ENCODE assay signal across 19 cellular contexts in the genomic region with DNA sequence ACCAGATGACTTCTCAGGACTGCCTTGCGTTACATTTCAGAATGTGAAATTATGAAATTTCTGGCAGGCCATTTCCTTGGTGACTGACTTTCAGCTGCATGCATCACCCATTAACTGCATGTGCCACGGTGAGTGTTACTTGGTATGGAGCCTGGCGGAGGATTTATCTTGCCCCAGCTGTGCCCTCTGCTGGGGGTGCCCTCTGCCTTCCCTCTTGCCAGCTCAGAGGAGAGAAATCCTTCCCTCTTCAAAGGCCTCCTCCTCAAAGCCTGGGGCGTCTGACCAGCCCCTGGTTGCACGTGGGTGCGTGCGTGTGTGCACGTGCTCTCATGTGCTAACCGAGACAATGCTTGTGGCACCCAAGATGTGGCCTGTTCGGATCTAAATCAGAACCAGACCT. TPM values are rescaled to one million over a fixed set of nuclear protein-coding genes. Genes with fewer than 3 reads are reported as not detected.
A peak's percentile ranks its signal among the peaks of the same experiment; 100 is the strongest.
DNase-seq lines count a peak whose midpoint lies in the region; ATAC-seq and TF ChIP-seq lines count a peak whose summit lies in the region.
"Had no signal": no experiment of that assay in that cellular context is flagged by ENCODE, and none has a peak within 500 bp of the region (broad histone marks: within the 10 kb centered on the region; RNA-seq: fewer than 3 reads in every experiment).

No MANE protein-coding gene starts in this region.

- intact Hi-C loops in Panc1 (cut with micrococcal nuclease; ENCODE audit: unreplicated experiment): no loop called here
- intact Hi-C loops in body of pancreas (cut with DNase I): no loop called here

- DNase-seq in GM13977 (ENCODE audit: low spot score) (no peak), Panc1 (ENCODE audit: low read depth, low spot score) (no peak), foreskin fibroblast (peak; percentile 61 to 74), body of pancreas (no peak)
- no peak for DNase-seq in stimulated activated naive B cell treated with anti-CD40 and anti-IgM and Interleukin-4, amounts not matched to agents 10 μg/mL and 1 μg/mL and 100 μg/mL, for 72 hours
- DNase-seq: activated T-cell treated with anti-CD3 and anti-CD28 coated beads, Interleukin-2, amount 50 U/mL, for 24 hours; DMS79; esophagus squamous epithelium; hippocampal formation; left cardiac atrium; NCI-H2029; SK-N-SH; stimulated activated CD4-positive, alpha-beta T cell treated with anti-CD3 and anti-CD28 coated beads, Interleukin-4, amount 100 ng/mL, for 1 hour had no signal

- H3K9me3 Mint-ChIP-seq in stimulated activated naive B cell treated with anti-CD40 and anti-IgM and Interleukin-4, amounts not matched to agents 10 μg/mL and 1 μg/mL and 100 μg/mL, for 72 hours: no peaks in the 10 kb centered on the region
- H3K9me3 Mint-ChIP-seq: activated naive CD4-positive, alpha-beta T cell treated with anti-CD3 and anti-CD28 coated beads, Interleukin-2, amount 50 U/mL, for 24 hours; activated T-cell treated with anti-CD3 and anti-CD28 coated beads, Interleukin-2, amount 50 U/mL, for 24 hours had no signal

- H3K9me3 ChIP-seq in Panc1 (ENCODE audit: control insufficient read depth, insufficient read depth, low read depth, low read length): no peaks in the 10 kb centered on the region
- H3K9me3 ChIP-seq in body of pancreas: no peaks in the 10 kb centered on the region
- H3K9me3 ChIP-seq: breast epithelium, esophagus squamous epithelium, SK-N-SH, thoracic aorta had no signal

- peaks cover 33 to 53% of the 10 kb centered on the region in 2 donors for H3K4me1 Mint-ChIP-seq in stimulated activated naive B cell treated with anti-CD40 and anti-IgM and Interleukin-4, amounts not matched to agents 10 μg/mL and 1 μg/mL and 100 μg/mL, for 72 hours

- POLR2A ChIA-PET in Panc1 (lab: Charles Lee): no interaction called here

- WGBS in body of pancreas, 2 donors: 61 to 75% methylated on average over 3 to 10 of the region's 10 CpGs

- H3K27ac ChIP-seq in Panc1 (ENCODE audit: low read length) (peak overlapping the region; percentile 21; the same call in 1 of the 2 replicates), body of pancreas (no peak overlapping the region)
- H3K27ac ChIP-seq: breast epithelium, esophagus squamous epithelium, GM23248, thoracic aorta had no signal

- H3K36me3 Mint-ChIP-seq in stimulated activated naive B cell treated with anti-CD40 and anti-IgM and Interleukin-4, amounts not matched to agents 10 μg/mL and 1 μg/mL and 100 μg/mL, for 72 hours: peaks cover 2 to 4% of the 10 kb centered on the region in 2 donors
- H3K36me3 Mint-ChIP-seq: activated naive CD4-positive, alpha-beta T cell treated with anti-CD3 and anti-CD28 coated beads, Interleukin-2, amount 50 U/mL, for 24 hours had no signal

- H3K27ac Mint-ChIP-seq in stimulated activated naive B cell treated with anti-CD40 and anti-IgM and Interleukin-4, amounts not matched to agents 10 μg/mL and 1 μg/mL and 100 μg/mL, for 72 hours: peak overlapping the region; percentile 5
- H3K27ac Mint-ChIP-seq: activated T-cell treated with anti-CD3 and anti-CD28 coated beads, Interleukin-2, amount 50 U/mL, for 24 hours had no signal

- H3K4me3 ChIP-seq in Panc1 (ENCODE audit: low read depth in 2 of 2, low read length in 2 of 2): no peak overlapping the region
- no peak overlapping the region for H3K4me3 ChIP-seq in foreskin fibroblast (ENCODE audit: low read depth in 1 of 2, low read length in 2 of 2)
- H3K4me3 ChIP-seq in body of pancreas: no peak overlapping the region
- H3K4me3 ChIP-seq: breast epithelium, esophagus squamous epithelium, GM23248, thoracic aorta had no signal

- in situ Hi-C loops in GM13977 (cut with MboI; ENCODE audit: low pct_unique_long_range_greater_than_20kb, low sequenced_read_pairs, unreplicated experiment): no loop called here
- in situ Hi-C loops in Panc1 (cut with HindIII; ENCODE audit: low pct_unique_long_range_greater_than_20kb, low sequenced_read_pairs): no loop called here

- TF ChIP-seq POLR2A in body of pancreas (IDR thresholded peaks at IDR 0.05): no peak

- no peak overlapping the region for H3K4me3 Mint-ChIP-seq in stimulated activated naive B cell treated with anti-CD40 and anti-IgM and Interleukin-4, amounts not matched to agents 10 μg/mL and 1 μg/mL and 100 μg/mL, for 72 hours
- H3K4me3 Mint-ChIP-seq: activated naive CD4-positive, alpha-beta T cell treated with anti-CD3 and anti-CD28 coated beads, Interleukin-2, amount 50 U/mL, for 24 hours; activated T-cell treated with anti-CD3 and anti-CD28 coated beads, Interleukin-2, amount 50 U/mL, for 24 hours had no signal

- peaks cover 14% of the 10 kb centered on the region for H3K4me1 ChIP-seq in Panc1 (ENCODE audit: control insufficient read depth, insufficient read depth, low read length)
- H3K4me1 ChIP-seq in body of pancreas: no peaks in the 10 kb centered on the region

- H3K27me3 Mint-ChIP-seq in stimulated activated naive B cell treated with anti-CD40 and anti-IgM and Interleukin-4, amounts not matched to agents 10 μg/mL and 1 μg/mL and 100 μg/mL, for 72 hours: no peaks in the 10 kb centered on the region
- H3K27me3 Mint-ChIP-seq: activated naive CD4-positive, alpha-beta T cell treated with anti-CD3 and anti-CD28 coated beads, Interleukin-2, amount 50 U/mL, for 24 hours; activated T-cell treated with anti-CD3 and anti-CD28 coated beads, Interleukin-2, amount 50 U/mL, for 24 hours had no signal

- peak; percentile 6 for TF ChIP-seq CTCF in GM13977 (IDR thresholded peaks at IDR 0.05; ENCODE audit: extremely low read depth, insufficient read depth, missing control alignments)
- no peak for TF ChIP-seq CTCF in Panc1 (IDR thresholded peaks at IDR 0.05)
- no peak for TF ChIP-seq CTCF in foreskin fibroblast (IDR thresholded peaks at IDR 0.05; ENCODE audit: low read depth, low read length)
- no peak for TF ChIP-seq CTCF in body of pancreas (IDR thresholded peaks at IDR 0.05)

- CTCF ChIA-PET in Panc1 (lab: Charles Lee): no interaction called here

- H3K36me3 ChIP-seq in Panc1 (ENCODE audit: control insufficient read depth, insufficient read depth, low read length) (no peaks in the 10 kb centered on the region), body of pancreas (replicated peaks in 1 of 2; ENCODE audit: insufficient read depth in 1 of 2, low read depth in 2 of 2) (no peaks in the 10 kb centered on the region)
- H3K36me3 ChIP-seq: breast epithelium, esophagus squamous epithelium, thoracic aorta had no signal

- ATAC-seq in Panc1 (no peak; the same call in 1 of the 2 replicates), GM21367 (IDR thresholded peaks at IDR 0.05; ENCODE audit: unreplicated experiment) (no peak), GM21526 (IDR thresholded peaks at IDR 0.05; ENCODE audit: low FRiP score, unreplicated experiment) (no peak), body of pancreas (no peak)
- ATAC-seq in stimulated activated naive B cell treated with anti-CD40 and anti-IgM and Interleukin-4, amounts not matched to agents 10 μg/mL and 1 μg/mL and 100 μg/mL, for 72 hours (replicated peaks): no peak
- ATAC-seq: left cardiac atrium had no signal

- BruUV-seq in Panc1 (replicated peaks; lab: Mats Ljungman, UMichigan): no TSS peak

- no peaks in the 10 kb centered on the region for H3K27me3 ChIP-seq in Panc1 (ENCODE audit: control insufficient read depth, insufficient read depth, low read length)
- no peaks in the 10 kb centered on the region for H3K27me3 ChIP-seq in body of pancreas
- H3K27me3 ChIP-seq: breast epithelium, esophagus squamous epithelium had no signal

RNA-seq across cellular contexts. Expression of a gene that starts 57.8 kb away (rescaled TPM):
- total RNA-seq in Panc1 (2021; ENCODE audit: unreplicated experiment) (178 TPM), body of pancreas (100 to 1,000 TPM; 107 to 145 TPM)
- polyA plus RNA-seq in Panc1 (2012; ENCODE audit: insufficient read length): 168 TPM

Comparison
In these comparisons a context has a peak if more than half of its experiments do, and no peak if none do; other contexts are left out.
1. DNase-seq: peak in foreskin fibroblast (2 of 2); none in GM13977 (single experiment), Panc1 (single experiment), stimulated activated naive B cell treated with anti-CD40 and anti-IgM and Interleukin-4, amounts not matched to agents 10 μg/mL and 1 μg/mL and 100 μg/mL, for 72 hours (single experiment) and body of pancreas (0 of 4).